8 cellular contexts compared by ENCODE assay signal in genomic region chr2:113889471-113890252, GRCh38. TPM values are rescaled to one million over a fixed set of nuclear protein-coding genes. Genes with fewer than 3 reads are reported as not detected.
DNase-seq lines count a peak whose midpoint lies in the region; ATAC-seq and TF ChIP-seq lines count a peak whose summit lies in the region.

Gene ACTR3 (plus strand): TSS chr2:113890089. CDS start chr2:113890280, 191 bp downstream.

- intact Hi-C loops in lower lobe of right lung (cut with DNase I), result no loop called here

- H3K27ac ChIP-seq in lower lobe of right lung, result peak within 1 kb of the TSS; percentile 97

- ATAC-seq in GM19468 (IDR thresholded peaks at IDR 0.05; ENCODE audit: extremely low read depth, unreplicated experiment) (peak; percentile 35), lower lobe of right lung (peak; percentile 97 to 99)

- no peaks in the 10 kb centered on the region for H3K36me3 ChIP-seq in lower lobe of right lung

- TF ChIP-seq CTCF in lower lobe of right lung (IDR thresholded peaks at IDR 0.05), result no peak

- H3K9me3 ChIP-seq in lower lobe of right lung, result no peaks in the 10 kb centered on the region

- peak within 1 kb of the TSS; percentile 87 for H3K4me3 ChIP-seq in lower lobe of right lung

- no peaks in the 10 kb centered on the region for H3K27me3 ChIP-seq in lower lobe of right lung (ENCODE audit: low read depth)

- DNase-seq in CMK (ENCODE audit: low read depth), result peak; percentile 94
- peak; percentile 99 for DNase-seq in HS-5 (ENCODE audit: low read depth)
- DNase-seq in NK-92 treated with Interleukin-12 subunit alpha and Interleukin-12 subunit beta, amount 100 ng/mL, for 24 hours (lab: John Stamatoyannopoulos, UW), result peak; percentile 97
- DNase-seq in activated CD8-positive, alpha-beta memory T cell treated with anti-CD3 and anti-CD28 coated beads for 24 hours, result peak; percentile 100
- DNase-seq in effector CD4-positive, alpha-beta T cell, result peak; percentile 99
- DNase-seq in lower lobe of right lung, result peak; percentile 98
- peak; percentile 95 to 97 (median 96) for DNase-seq in stimulated activated CD4-positive, alpha-beta T cell treated with anti-CD3 and anti-CD28 coated beads, TNF-alpha, amount 100 ng/mL, for 24 hours (ENCODE audit: low read depth in 3 of 3)

- peaks cover 74% of the 10 kb centered on the region for H3K4me1 ChIP-seq in lower lobe of right lung

RNA-seq across cellular contexts. Expression of gene ACTR3, which starts in this region (rescaled TPM):
- total RNA-seq in lower lobe of right lung, result 269 TPM

Comparison
In these comparisons a context has a peak if more than half of its experiments do, and no peak if none do; other contexts are left out.
1. Peak in every context shown above with its lines: DNase-seq, ATAC-seq, H3K4me3 ChIP-seq and H3K27ac ChIP-seq.